In genomic region chr19:56253737-56254136, GRCh38 we compare ENCODE assay signal across 8 cellular contexts. TPM values are rescaled to one million over a fixed set of nuclear protein-coding genes. Genes with fewer than 3 reads are reported as not detected.
DNase-seq lines count a peak whose midpoint lies in the region; TF ChIP-seq lines count a peak whose summit lies in the region.

No MANE protein-coding gene starts in this region.

- H3K9me3 ChIP-seq in DOHH2 (ENCODE audit: control insufficient read depth, insufficient read depth, low read length) (peaks cover 8% of the 10 kb centered on the region), esophagus squamous epithelium (no peaks in the 10 kb centered on the region), ovary (no peaks in the 10 kb centered on the region), WERI-Rb-1 (ENCODE audit: severe bottlenecking) (peaks cover 7% of the 10 kb centered on the region)

- no peaks in the 10 kb centered on the region for H3K9me2 ChIP-seq in DOHH2 (replicated peaks; ENCODE audit: control insufficient read depth, low read length)

- DNase-seq in LHCN-M2 (ENCODE audit: low read depth) (peak; percentile 57), RKO (ENCODE audit: low spot score) (peak; percentile 84), esophagus squamous epithelium (lab: John Stamatoyannopoulos, UW) (no peak), ovary (no peak), WERI-Rb-1 (no peak), islet precursor cell (no peak)
- no peak for DNase-seq in activated CD4-positive, alpha-beta T cell treated with anti-CD3 and anti-CD28 coated beads for 1 hour

- H3K4me1 ChIP-seq in DOHH2 (ENCODE audit: control insufficient read depth, low read length), result peaks cover 3% of the 10 kb centered on the region
- H3K4me1 ChIP-seq in esophagus squamous epithelium, result no peaks in the 10 kb centered on the region
- H3K4me1 ChIP-seq in ovary (ENCODE audit: insufficient read depth), result no peaks in the 10 kb centered on the region

- 33 to 37% methylated on average over 5 of the region's 5 CpGs for WGBS in esophagus squamous epithelium, 2 donors
- WGBS in ovary, 3 donors, result 27 to 36% (median 30%) methylated on average over 5 of the region's 5 CpGs

- peak; percentile 38 for TF ChIP-seq CTCF in DOHH2 (IDR thresholded peaks at IDR 0.05; ENCODE audit: low read depth, low read length, poor library complexity, severe bottlenecking)
- peak in 5 of 6 experiments; percentile 34 to 52 (median 41) for TF ChIP-seq CTCF in esophagus squamous epithelium (IDR thresholded peaks at IDR 0.05)
- peak; percentile 11 to 43 (median 20) for TF ChIP-seq CTCF in ovary (IDR thresholded peaks at IDR 0.05)
- TF ChIP-seq CTCF in WERI-Rb-1 (IDR thresholded peaks at IDR 0.05; ENCODE audit: low read depth, low read length), result no peak

- H3K4me3 ChIP-seq in DOHH2 (ENCODE audit: low read length) (no peak overlapping the region), esophagus squamous epithelium (no peak overlapping the region), ovary (no peak overlapping the region), WERI-Rb-1 (ENCODE audit: low read depth, low read length) (no peak overlapping the region)

- intact Hi-C loops in esophagus squamous epithelium (cut with DNase I) (no loop called here), ovary (cut with DNase I) (loop anchor here in 3 of 4 donors (5.0 to 10.0 kb wide), 3 partner anchors 91 to 179 kb away; no protein-coding TSS in a partner anchor)

- H3F3A ChIP-seq in DOHH2 (ENCODE audit: control insufficient read depth, insufficient read depth), result no peaks in the 10 kb centered on the region

- no peaks in the 10 kb centered on the region for H3K79me2 ChIP-seq in DOHH2 (ENCODE audit: control insufficient read depth, low read length)

- TF ChIP-seq POLR2A in esophagus squamous epithelium (IDR thresholded peaks at IDR 0.05) (no peak), ovary (IDR thresholded peaks at IDR 0.05) (no peak)

- H4K20me1 ChIP-seq in DOHH2 (ENCODE audit: control insufficient read depth, insufficient read depth, low read depth, low read length), result no peaks in the 10 kb centered on the region

- H3K36me3 ChIP-seq in DOHH2 (ENCODE audit: control insufficient read depth, low read length) (no peaks in the 10 kb centered on the region), esophagus squamous epithelium (no peaks in the 10 kb centered on the region), ovary (no peaks in the 10 kb centered on the region), WERI-Rb-1 (no peaks in the 10 kb centered on the region)

- no peak for TF ChIP-seq EP300 in ovary (IDR thresholded peaks at IDR 0.05)

- no peak overlapping the region for H3K4me2 ChIP-seq in DOHH2 (ENCODE audit: low read length)

- no peaks in the 10 kb centered on the region for H3K27me3 ChIP-seq in DOHH2 (ENCODE audit: control insufficient read depth, low read length)
- peaks cover 0 to 8% (median 0%) of the 10 kb centered on the region in 4 donors for H3K27me3 ChIP-seq in esophagus squamous epithelium
- no peaks in the 10 kb centered on the region for H3K27me3 ChIP-seq in ovary
- H3K27me3 ChIP-seq in WERI-Rb-1 (ENCODE audit: insufficient read depth, low read depth, severe bottlenecking), result no peaks in the 10 kb centered on the region

- H3K27ac ChIP-seq in DOHH2 (ENCODE audit: low read depth, low read length) (no peak overlapping the region), esophagus squamous epithelium (no peak overlapping the region), ovary (no peak overlapping the region), WERI-Rb-1 (no peak overlapping the region)

RNA-seq across cellular contexts. Expression of gene EDDM13, which starts 18.8 kb away (rescaled TPM):
- total RNA-seq in LHCN-M2 (2014; rRNA removed), result not detected in 2 replicates
- polyA plus RNA-seq in LHCN-M2 (2012), result not detected
- 1 to 10 TPM in 1 of 4 donors, under 1 TPM in 1, not detected in 2; 0.95 to 2.4 TPM for total RNA-seq in esophagus squamous epithelium
- not detected for total RNA-seq in ovary
- under 1 TPM in 1 of 2 donors, not detected in 1; 0.28 TPM for polyA plus RNA-seq in ovary

RNA-seq across cellular contexts. Expression of gene ZSCAN5C, which starts 51.7 kb away (rescaled TPM):
- total RNA-seq in LHCN-M2 (2014; rRNA removed) (not detected in 2 replicates), esophagus squamous epithelium (not detected), ovary (not detected)
- not detected for polyA plus RNA-seq in LHCN-M2 (2012)
- polyA plus RNA-seq in ovary, result not detected

RNA-seq across cellular contexts. Expression of gene ZSCAN5B, which starts 56.2 kb away (rescaled TPM):
- total RNA-seq in LHCN-M2 (2014; rRNA removed), result not detected in 2 replicates
- 0.04 TPM for polyA plus RNA-seq in LHCN-M2 (2012)
- total RNA-seq in esophagus squamous epithelium, result not detected
- under 1 TPM in 1 of 7 donors, not detected in 6; 0.22 TPM for total RNA-seq in ovary
- polyA plus RNA-seq in ovary, result not detected

Comparison
In these comparisons a context has a peak if more than half of its experiments do, and no peak if none do; other contexts are left out.
1. DNase-seq: peak in LHCN-M2 (single experiment) and RKO (single experiment); none in esophagus squamous epithelium (single experiment), ovary (0 of 5), WERI-Rb-1 (single experiment), islet precursor cell (single experiment) and activated CD4-positive, alpha-beta T cell treated with anti-CD3 and anti-CD28 coated beads for 1 hour (single experiment).